21 cellular contexts compared by ENCODE assay signal in genomic region chr10:132579027-132579859, GRCh38. TPM values are rescaled to one million over a fixed set of nuclear protein-coding genes. Genes with fewer than 3 reads are reported as not detected.
DNase-seq lines count a peak whose midpoint lies in the region; ATAC-seq and TF ChIP-seq lines count a peak whose summit lies in the region.
"Had no signal": no experiment of that assay in that cellular context is flagged by ENCODE, and none has a peak within 500 bp of the region (broad histone marks: within the 10 kb centered on the region; RNA-seq: fewer than 3 reads in every experiment).

No MANE protein-coding gene starts in this region.

- H3K27me3 ChIP-seq in muscle layer of colon (ENCODE audit: control insufficient read depth in 1 of 2, insufficient read depth in 2 of 2, low read length in 2 of 2): no peaks in the 10 kb centered on the region
- H3K27me3 ChIP-seq: hepatocyte, suprapubic skin had no signal

- no peak for TF ChIP-seq CTCF in natural killer cell (IDR thresholded peaks at IDR 0.05)

- H3K4me3 Mint-ChIP-seq in natural killer cell: no peak overlapping the region
- H3K4me3 Mint-ChIP-seq in natural killer cell treated with Interleukin-12 subunit alpha and Interleukin-12 subunit beta and Interleukin-15 and Interleukin-18, amount 100 ng/mL, for 72 hours: no peak overlapping the region
- H3K4me3 Mint-ChIP-seq in dendritic cell treated with granulocyte-macrophage colony-stimulating factor and Interleukin-4, amounts not matched to agents 40 ng/mL and 50 ng/mL, for 4 days: no peak overlapping the region
- H3K4me3 Mint-ChIP-seq: activated naive CD8-positive, alpha-beta T cell had no signal

- no peak overlapping the region for H3K27ac ChIP-seq in muscle layer of colon (ENCODE audit: low read depth, low read length)
- H3K27ac ChIP-seq: GM23248, hepatocyte, suprapubic skin had no signal

- DNase-seq in natural killer cell (no peak), posterior vena cava (ENCODE audit: low spot score) (no peak)
- DNase-seq in natural killer cell treated with Interleukin-12 subunit alpha and Interleukin-12 subunit beta and Interleukin-15 and Interleukin-18, amount 100 ng/mL, for 72 hours (ENCODE audit: low spot score): no peak
- DNase-seq: activated T-cell treated with anti-CD3 and anti-CD28 coated beads, Interleukin-2, amount 50 U/mL, for 48 hours; CD4-positive, alpha-beta memory T cell; GM23248; NCI-H1092 treated with DMSO at 0.1 percent for 48 hours; NCI-H2081; NCI-H524; stimulated activated CD8-positive, alpha-beta memory T cell treated with anti-CD3 and anti-CD28 coated beads, Interleukin-4, amount 100 ng/mL, for 48 hours; T1000 had no signal

- no peak overlapping the region for H3K27ac Mint-ChIP-seq in natural killer cell
- no peak overlapping the region for H3K27ac Mint-ChIP-seq in natural killer cell treated with Interleukin-12 subunit alpha and Interleukin-12 subunit beta and Interleukin-15 and Interleukin-18, amount 100 ng/mL, for 72 hours
- peak overlapping the region; percentile 36 for H3K27ac Mint-ChIP-seq in dendritic cell treated with granulocyte-macrophage colony-stimulating factor and Interleukin-4, amounts not matched to agents 40 ng/mL and 50 ng/mL, for 4 days
- H3K27ac Mint-ChIP-seq: activated naive CD8-positive, alpha-beta T cell had no signal

- no peaks in the 10 kb centered on the region for H3K9me3 ChIP-seq in muscle layer of colon (ENCODE audit: low read length)
- H3K9me3 ChIP-seq: suprapubic skin had no signal

- H3K4me1 Mint-ChIP-seq in natural killer cell: peaks cover 28 to 43% of the 10 kb centered on the region in 2 donors
- peaks cover 36 to 55% of the 10 kb centered on the region in 2 donors for H3K4me1 Mint-ChIP-seq in natural killer cell treated with Interleukin-12 subunit alpha and Interleukin-12 subunit beta and Interleukin-15 and Interleukin-18, amount 100 ng/mL, for 72 hours (ENCODE audit: low read depth in 2 of 2)
- peaks cover 21% of the 10 kb centered on the region for H3K4me1 Mint-ChIP-seq in dendritic cell treated with granulocyte-macrophage colony-stimulating factor and Interleukin-4, amounts not matched to agents 40 ng/mL and 50 ng/mL, for 4 days (ENCODE audit: low read depth)

- intact Hi-C loops in natural killer cell (cut with micrococcal nuclease) (loop anchor here (10.0 kb wide), 1 partner anchor 184 kb away; the partner anchor contains the start of gene PWWP2B), posterior vena cava (cut with DNase I) (loop anchor here in 1 of 2 donors (5.0 kb wide), 1 partner anchor 122 kb away; no protein-coding TSS in a partner anchor)
- intact Hi-C loops in dendritic cell treated with granulocyte-macrophage colony-stimulating factor and Interleukin-4, amounts not matched to agents 40 ng/mL and 50 ng/mL, for 4 days (cut with micrococcal nuclease): no loop called here

- H3K9ac ChIP-seq in muscle layer of colon (ENCODE audit: low read length): no peak overlapping the region
- H3K9ac ChIP-seq: GM23248 had no signal

- ATAC-seq in natural killer cell (peak; percentile 10 to 48 (median 35)), GM19328 (IDR thresholded peaks at IDR 0.05; ENCODE audit: unreplicated experiment) (no peak), SK-N-SH treated with all-trans-retinoic acid at 6 μM for 48 hours (no peak)
- no peak for ATAC-seq in natural killer cell treated with Interleukin-12 subunit alpha and Interleukin-12 subunit beta and Interleukin-15 and Interleukin-18, amount 100 ng/mL, for 72 hours
- ATAC-seq: activated CD4-positive, CD25-positive, alpha-beta regulatory T cell treated with anti-CD3 and anti-CD28 coated beads, Interleukin-2, amount 50 U/mL, for 24 hours; GM12878 had no signal

- peak overlapping the region; percentile 8 to 16 for H3K4me3 ChIP-seq in muscle layer of colon (ENCODE audit: low read depth in 1 of 2, low read length in 2 of 2)
- H3K4me3 ChIP-seq: GM12878, GM23248, hepatocyte, lung, suprapubic skin had no signal

- peaks cover 71% of the 10 kb centered on the region for H3K4me1 ChIP-seq in muscle layer of colon (ENCODE audit: insufficient read depth, low read length)

- no peaks in the 10 kb centered on the region for H3K36me3 ChIP-seq in muscle layer of colon (ENCODE audit: insufficient read depth, low read length)
- H3K36me3 ChIP-seq: suprapubic skin had no signal

- H3K27me3 Mint-ChIP-seq in natural killer cell (ENCODE audit: low read depth in 2 of 2): no peaks in the 10 kb centered on the region
- peaks cover 2 to 9% of the 10 kb centered on the region in 2 donors for H3K27me3 Mint-ChIP-seq in natural killer cell treated with Interleukin-12 subunit alpha and Interleukin-12 subunit beta and Interleukin-15 and Interleukin-18, amount 100 ng/mL, for 72 hours
- H3K27me3 Mint-ChIP-seq in dendritic cell treated with granulocyte-macrophage colony-stimulating factor and Interleukin-4, amounts not matched to agents 40 ng/mL and 50 ng/mL, for 4 days: peaks cover 46% of the 10 kb centered on the region
- H3K27me3 Mint-ChIP-seq: activated naive CD8-positive, alpha-beta T cell; CD4-positive, alpha-beta memory T cell had no signal

- H3K36me3 Mint-ChIP-seq in natural killer cell: no peaks in the 10 kb centered on the region
- peaks cover 9% of the 10 kb centered on the region for H3K36me3 Mint-ChIP-seq in natural killer cell treated with Interleukin-12 subunit alpha and Interleukin-12 subunit beta and Interleukin-15 and Interleukin-18, amount 100 ng/mL, for 72 hours
- peaks cover 12% of the 10 kb centered on the region for H3K36me3 Mint-ChIP-seq in dendritic cell treated with granulocyte-macrophage colony-stimulating factor and Interleukin-4, amounts not matched to agents 40 ng/mL and 50 ng/mL, for 4 days (ENCODE audit: low read depth)

- H3K9me3 Mint-ChIP-seq in natural killer cell: no peaks in the 10 kb centered on the region
- no peaks in the 10 kb centered on the region for H3K9me3 Mint-ChIP-seq in natural killer cell treated with Interleukin-12 subunit alpha and Interleukin-12 subunit beta and Interleukin-15 and Interleukin-18, amount 100 ng/mL, for 72 hours
- H3K9me3 Mint-ChIP-seq in dendritic cell treated with granulocyte-macrophage colony-stimulating factor and Interleukin-4, amounts not matched to agents 40 ng/mL and 50 ng/mL, for 4 days: peaks cover 9% of the 10 kb centered on the region
- H3K9me3 Mint-ChIP-seq: CD4-positive, alpha-beta memory T cell had no signal

TF ChIP-seq in SK-N-SH treated with all-trans-retinoic acid at 6 μM for 48 hours, 23 proteins besides CTCF, POLR2A, EP300 and RAD21 (continues in another document):
- no peak for TF ChIP-seq ISL1 (CRISPR knock-in tag; IDR thresholded peaks at IDR 0.05)
- no peak for TF ChIP-seq TCF4 (CRISPR knock-in tag; IDR thresholded peaks at IDR 0.05; ENCODE audit: borderline replicate concordance)
- no peak for TF ChIP-seq BACH2 (CRISPR knock-in tag; IDR thresholded peaks at IDR 0.05; ENCODE audit: borderline replicate concordance)
- TF ChIP-seq RARB (CRISPR knock-in tag; IDR thresholded peaks at IDR 0.05): no peak
- no peak for TF ChIP-seq ZNF565 (CRISPR knock-in tag; conservative IDR thresholded peaks at IDR 0.05; ENCODE audit: low read depth)
- TF ChIP-seq GLIS3 (CRISPR knock-in tag; IDR thresholded peaks at IDR 0.05): no peak
- TF ChIP-seq PATZ1 (CRISPR knock-in tag; IDR thresholded peaks at IDR 0.05; ENCODE audit: borderline replicate concordance): no peak
- no peak for TF ChIP-seq ARNTL (CRISPR knock-in tag; IDR thresholded peaks at IDR 0.05; ENCODE audit: borderline replicate concordance, low read depth)
- no peak for TF ChIP-seq CREB5 (CRISPR knock-in tag; IDR thresholded peaks at IDR 0.05; ENCODE audit: low read depth)
- TF ChIP-seq ZC3H10 (CRISPR knock-in tag; IDR thresholded peaks at IDR 0.05): no peak
- no peak for TF ChIP-seq CSRNP3 (CRISPR knock-in tag; IDR thresholded peaks at IDR 0.05)

RNA-seq across cellular contexts. Expression of gene INPP5A, which starts 41.7 kb away (rescaled TPM):
- total RNA-seq in natural killer cell (10 to 100 TPM; 12.6 to 38.6 (median 18.6) TPM), posterior vena cava (100 to 1,000 TPM in 1 of 2 donors, 10 to 100 TPM in 1; 65.2 to 102 TPM)
- total RNA-seq in natural killer cell treated with Interleukin-12 subunit alpha and Interleukin-12 subunit beta and Interleukin-15 and Interleukin-18, amount 100 ng/mL, for 72 hours: 10 to 100 TPM; 14.8 to 18.6 TPM

Comparison
In these comparisons a context has a peak if more than half of its experiments do, and no peak if none do; other contexts are left out.
1. ATAC-seq: peak in natural killer cell (3 of 3); none in natural killer cell treated with Interleukin-12 subunit alpha and Interleukin-12 subunit beta and Interleukin-15 and Interleukin-18, amount 100 ng/mL, for 72 hours (0 of 2), GM19328 (single experiment) and SK-N-SH treated with all-trans-retinoic acid at 6 μM for 48 hours (single experiment).